Comparison of ENCODE assay signal across 9 cellular contexts in genomic region chr15:70856884-70857546, GRCh38. TPM values are rescaled to one million over a fixed set of nuclear protein-coding genes. Genes with fewer than 3 reads are reported as not detected.
A peak's percentile ranks its signal among the peaks of the same experiment; 100 is the strongest.
DNase-seq lines count a peak whose midpoint lies in the region; ATAC-seq and TF ChIP-seq lines count a peak whose summit lies in the region.
"Had no signal": no experiment of that assay in that cellular context is flagged by ENCODE, and none has a peak within 500 bp of the region (broad histone marks: within the 10 kb centered on the region; RNA-seq: fewer than 3 reads in every experiment).

No MANE protein-coding gene starts in this region.

- H3K4me3 ChIP-seq in sigmoid colon (no peak overlapping the region), HAP-1 (no peak overlapping the region)

- no peaks in the 10 kb centered on the region for H3K9me3 Mint-ChIP-seq in stimulated activated memory B cell treated with anti-CD40 and anti-IgM and Interleukin-4, amounts not matched to agents 10 μg/mL and 1 μg/mL and 100 μg/mL, for 72 hours

- DNase-seq in G401 (ENCODE audit: low spot score) (peak; percentile 11), amniotic epithelial cell (ENCODE audit: low read depth) (peak; percentile 99), left cardiac atrium (peak; percentile 83), sigmoid colon (peak; percentile 91), cerebellum (ENCODE audit: low spot score) (no peak), HAP-1 (ENCODE audit: low spot score in 2 of 2) (no peak)
- DNase-seq: NCI-H1092 had no signal

- in situ Hi-C loops in G401 (cut with HindIII; ENCODE audit: low sequenced_read_pairs), result no loop called here
- in situ Hi-C loops in HAP-1 (cut with MboI; ENCODE audit: low sequenced_read_pairs), result no loop called here

- TF ChIP-seq POLR2A in sigmoid colon (IDR thresholded peaks at IDR 0.05), result no peak

- peaks cover 55% of the 10 kb centered on the region for H3K27me3 Mint-ChIP-seq in stimulated activated memory B cell treated with anti-CD40 and anti-IgM and Interleukin-4, amounts not matched to agents 10 μg/mL and 1 μg/mL and 100 μg/mL, for 72 hours

- H3K4me3 Mint-ChIP-seq in stimulated activated memory B cell treated with anti-CD40 and anti-IgM and Interleukin-4, amounts not matched to agents 10 μg/mL and 1 μg/mL and 100 μg/mL, for 72 hours, result no peak overlapping the region

- ATAC-seq in left cardiac atrium (peak; percentile 58 to 80), GM19023 (IDR thresholded peaks at IDR 0.05; ENCODE audit: unreplicated experiment) (no peak)
- ATAC-seq in stimulated activated memory B cell treated with anti-CD40 and anti-IgM and Interleukin-4, amounts not matched to agents 10 μg/mL and 1 μg/mL and 100 μg/mL, for 72 hours, result no peak

- H3K27ac Mint-ChIP-seq in stimulated activated memory B cell treated with anti-CD40 and anti-IgM and Interleukin-4, amounts not matched to agents 10 μg/mL and 1 μg/mL and 100 μg/mL, for 72 hours, result no peak overlapping the region

- H3K4me1 Mint-ChIP-seq in stimulated activated memory B cell treated with anti-CD40 and anti-IgM and Interleukin-4, amounts not matched to agents 10 μg/mL and 1 μg/mL and 100 μg/mL, for 72 hours, result peaks cover 5% of the 10 kb centered on the region

- intact Hi-C loops in left cardiac atrium (cut with DNase I), result no loop called here
- intact Hi-C loops in sigmoid colon (cut with DNase I), result no loop called here

- 67 to 70% methylated on average over 5 of the region's 5 CpGs for WGBS in sigmoid colon, 2 donors

- no peak for TF ChIP-seq CTCF in sigmoid colon (IDR thresholded peaks at IDR 0.05)

- H3K36me3 ChIP-seq in sigmoid colon (no peaks in the 10 kb centered on the region), HAP-1 (replicated peaks) (no peaks in the 10 kb centered on the region)

- H3K4me1 ChIP-seq in sigmoid colon (peaks cover 0 to 34% (median 23%) of the 10 kb centered on the region in 4 donors), HAP-1 (peaks cover 10% of the 10 kb centered on the region)

- H3K9me3 ChIP-seq in sigmoid colon (no peaks in the 10 kb centered on the region), HAP-1 (no peaks in the 10 kb centered on the region)

- H3K36me3 Mint-ChIP-seq in stimulated activated memory B cell treated with anti-CD40 and anti-IgM and Interleukin-4, amounts not matched to agents 10 μg/mL and 1 μg/mL and 100 μg/mL, for 72 hours, result no peaks in the 10 kb centered on the region

- no peak for TF ChIP-seq EP300 in sigmoid colon (IDR thresholded peaks at IDR 0.05)

- H3K27ac ChIP-seq in sigmoid colon, result peak overlapping the region; percentile 47 to 90 (median 59)

- H3K27me3 ChIP-seq in sigmoid colon (no peaks in the 10 kb centered on the region), HAP-1 (ENCODE audit: low read depth) (no peaks in the 10 kb centered on the region)

RNA-seq across cellular contexts. Expression of gene LARP6, which starts 3.1 kb away (rescaled TPM):
- 84.9 and 97.7 TPM in 2 replicates for total RNA-seq in G401 (2014; rRNA removed; shearing (Covaris generic))
- 10 to 100 TPM; 34.4 to 47.2 TPM for total RNA-seq in left cardiac atrium
- total RNA-seq in sigmoid colon, result 10 to 100 TPM; 13.7 to 26.6 (median 24.3) TPM
- polyA plus RNA-seq in sigmoid colon, result 1 to 10 TPM; 1.2 to 6.6 (median 3.6) TPM
- total RNA-seq in cerebellum, result 5.1 TPM

RNA-seq across cellular contexts. Expression of gene THAP10, which starts 35.2 kb away (rescaled TPM):
- 6.8 and 7.8 TPM in 2 replicates for total RNA-seq in G401 (2014; rRNA removed; shearing (Covaris generic))
- 1 to 10 TPM; 3.2 to 3.6 TPM for total RNA-seq in left cardiac atrium
- total RNA-seq in sigmoid colon, result 1 to 10 TPM; 1.1 to 3.6 (median 2.7) TPM
- 1 to 10 TPM; 1.9 to 2.5 (median 2.4) TPM for polyA plus RNA-seq in sigmoid colon
- 5.1 TPM for total RNA-seq in cerebellum

RNA-seq across cellular contexts. Expression of gene LRRC49, which starts 35.6 kb away (rescaled TPM):
- 9.3 and 15.3 TPM in 2 replicates for total RNA-seq in G401 (2014; rRNA removed; shearing (Covaris generic))
- total RNA-seq in left cardiac atrium (10 to 100 TPM; 33.0 to 33.1 TPM), sigmoid colon (10 to 100 TPM; 10.3 to 20.2 (median 12.6) TPM), cerebellum (106 TPM)
- polyA plus RNA-seq in sigmoid colon, result 10 to 100 TPM in 1 of 3 donors, 1 to 10 TPM in 2; 1.6 to 10.2 (median 3.0) TPM

Comparison
In these comparisons a context has a peak if more than half of its experiments do, and no peak if none do; other contexts are left out.
1. DNase-seq: peak in G401 (single experiment), amniotic epithelial cell (single experiment), left cardiac atrium (single experiment) and sigmoid colon (single experiment); none in cerebellum (single experiment) and HAP-1 (0 of 2).
2. ATAC-seq: peak in left cardiac atrium (2 of 2); none in stimulated activated memory B cell treated with anti-CD40 and anti-IgM and Interleukin-4, amounts not matched to agents 10 μg/mL and 1 μg/mL and 100 μg/mL, for 72 hours (single experiment) and GM19023 (single experiment).